Comparison of ENCODE assay signal across 11 cellular contexts in genomic region chr17:49388692-49389513, GRCh38. TPM values are rescaled to one million over a fixed set of nuclear protein-coding genes. Genes with fewer than 3 reads are reported as not detected.
DNase-seq lines count a peak whose midpoint lies in the region; ATAC-seq and TF ChIP-seq lines count a peak whose summit lies in the region.
"Had no signal": no experiment of that assay in that cellular context is flagged by ENCODE, and none has a peak within 500 bp of the region (broad histone marks: within the 10 kb centered on the region; RNA-seq: fewer than 3 reads in every experiment).

No MANE protein-coding gene starts in this region.

- no peak for TF ChIP-seq CTCF in CD8-positive, alpha-beta T cell (IDR thresholded peaks at IDR 0.05)
- TF ChIP-seq CTCF in HEK293 (tag by site-specific recombination; IDR thresholded peaks at IDR 0.05) (no peak), natural killer cell (IDR thresholded peaks at IDR 0.05) (no peak)

- H3K27me3 ChIP-seq in CD8-positive, alpha-beta T cell (ENCODE audit: insufficient read depth, low read length): no peaks in the 10 kb centered on the region

- no peaks in the 10 kb centered on the region for H3K9me3 ChIP-seq in CD8-positive, alpha-beta T cell (ENCODE audit: low read length)
- H3K9me3 ChIP-seq in HEK293 (ENCODE audit: control insufficient read depth, insufficient read depth, low read depth, low read length): no peaks in the 10 kb centered on the region

- no peak for ATAC-seq in CD8-positive, alpha-beta T cell
- ATAC-seq in natural killer cell: no peak
- no peak for ATAC-seq in HG02870 (IDR thresholded peaks at IDR 0.05; ENCODE audit: unreplicated experiment)

- no peaks in the 10 kb centered on the region for H3K9me3 Mint-ChIP-seq in CD8-positive, alpha-beta T cell
- H3K9me3 Mint-ChIP-seq in activated T-helper 2 cell treated with anti-CD3 and anti-CD28 coated beads, Interferon-gamma antibody, Interleukin-2, Interleukin-4, amounts not matched to agents 10 μg/mL and 5 μg/mL and 100 μg/mL, durations not matched to agents 14 hours and 24 hours and 36 hours: no peaks in the 10 kb centered on the region
- H3K9me3 Mint-ChIP-seq in natural killer cell: no peaks in the 10 kb centered on the region

- CTCF ChIA-PET in CD8-positive, alpha-beta T cell (lab: Charles Lee): interaction anchor here (0.6 to 7.1 kb wide), 10 partner anchors 11 to 168 kb away, joined by 3 to 74 read pairs (median 4); no protein-coding TSS in a partner anchor
- CTCF ChIA-PET in HEK293 (lab: Yijun Ruan, JAX): interaction anchor here (0.5 to 5.9 kb wide), 10 partner anchors 9 to 502 kb away, joined by 3 to 50 read pairs (median 6); partner anchors contain the start of genes NGFR and ZNF652

- peak overlapping the region; percentile 35 for H3K4me3 ChIP-seq in CD8-positive, alpha-beta T cell (ENCODE audit: low read depth, low read length)
- no peak overlapping the region for H3K4me3 ChIP-seq in HEK293 (ENCODE audit: low read depth, low read length)

- H3K27ac ChIP-seq in CD8-positive, alpha-beta T cell (ENCODE audit: low read depth, low read length): peak overlapping the region; percentile 9
- H3K27ac ChIP-seq in HEK293 (ENCODE audit: extremely low read depth, low read depth, low read length): no peak overlapping the region
- H3K27ac ChIP-seq: RWPE1 had no signal

- intact Hi-C loops in CD8-positive, alpha-beta T cell (cut with DNase I, micrococcal nuclease): no loop called here
- intact Hi-C loops in activated T-helper 2 cell treated with anti-CD3 and anti-CD28 coated beads, Interferon-gamma antibody, Interleukin-2, Interleukin-4, amounts not matched to agents 10 μg/mL and 5 μg/mL and 100 μg/mL, durations not matched to agents 14 hours and 24 hours and 36 hours (cut with micrococcal nuclease): no loop called here
- intact Hi-C loops in natural killer cell (cut with micrococcal nuclease): loop anchor here (2.0 kb wide), 1 partner anchor 14 kb away; no protein-coding TSS in a partner anchor

- POLR2A ChIA-PET in CD8-positive, alpha-beta T cell (lab: Charles Lee): interaction anchor here (0.6 to 3.0 kb wide), 6 partner anchors 25 to 168 kb away, joined by 3 to 23 read pairs (median 3); partner anchors contain the start of genes PHB1 and ZNF652
- POLR2A ChIA-PET in HEK293 (lab: Yijun Ruan, JAX): interaction anchor here (0.6 kb wide), 1 partner anchor 477 kb away, joined by 9 read pairs; no protein-coding TSS in a partner anchor

- no peaks in the 10 kb centered on the region for H3K36me3 ChIP-seq in CD8-positive, alpha-beta T cell (ENCODE audit: insufficient read depth, low read length)
- no peaks in the 10 kb centered on the region for H3K36me3 ChIP-seq in HEK293 (ENCODE audit: control insufficient read depth in 2 of 2, insufficient read depth in 1 of 2, low read length in 2 of 2)

- H3K27ac Mint-ChIP-seq in CD8-positive, alpha-beta T cell: peak overlapping the region; percentile 94
- H3K27ac Mint-ChIP-seq in activated T-helper 2 cell treated with anti-CD3 and anti-CD28 coated beads, Interferon-gamma antibody, Interleukin-2, Interleukin-4, amounts not matched to agents 10 μg/mL and 5 μg/mL and 100 μg/mL, durations not matched to agents 14 hours and 24 hours and 36 hours: peak overlapping the region; percentile 43
- peak overlapping the region; percentile 97 to 98 for H3K27ac Mint-ChIP-seq in natural killer cell

- H3K27me3 Mint-ChIP-seq in CD8-positive, alpha-beta T cell (ENCODE audit: low read depth): no peaks in the 10 kb centered on the region
- H3K27me3 Mint-ChIP-seq in activated T-helper 2 cell treated with anti-CD3 and anti-CD28 coated beads, Interferon-gamma antibody, Interleukin-2, Interleukin-4, amounts not matched to agents 10 μg/mL and 5 μg/mL and 100 μg/mL, durations not matched to agents 14 hours and 24 hours and 36 hours (ENCODE audit: low read depth): peaks cover 5% of the 10 kb centered on the region
- no peaks in the 10 kb centered on the region for H3K27me3 Mint-ChIP-seq in natural killer cell (ENCODE audit: low read depth in 2 of 2)

- no peaks in the 10 kb centered on the region for H3K36me3 Mint-ChIP-seq in CD8-positive, alpha-beta T cell
- H3K36me3 Mint-ChIP-seq in activated T-helper 2 cell treated with anti-CD3 and anti-CD28 coated beads, Interferon-gamma antibody, Interleukin-2, Interleukin-4, amounts not matched to agents 10 μg/mL and 5 μg/mL and 100 μg/mL, durations not matched to agents 14 hours and 24 hours and 36 hours (ENCODE audit: low read depth): no peaks in the 10 kb centered on the region
- H3K36me3 Mint-ChIP-seq in natural killer cell: no peaks in the 10 kb centered on the region

- peaks cover 46% of the 10 kb centered on the region for H3K4me1 ChIP-seq in CD8-positive, alpha-beta T cell (ENCODE audit: insufficient read depth, low read length)
- peaks cover 13% of the 10 kb centered on the region for H3K4me1 ChIP-seq in HEK293 (ENCODE audit: control insufficient read depth, insufficient read depth, low read length)

- H3K4me1 Mint-ChIP-seq in CD8-positive, alpha-beta T cell (ENCODE audit: low read depth): peaks cover 61% of the 10 kb centered on the region
- H3K4me1 Mint-ChIP-seq in activated T-helper 2 cell treated with anti-CD3 and anti-CD28 coated beads, Interferon-gamma antibody, Interleukin-2, Interleukin-4, amounts not matched to agents 10 μg/mL and 5 μg/mL and 100 μg/mL, durations not matched to agents 14 hours and 24 hours and 36 hours (ENCODE audit: low read depth): peaks cover 41% of the 10 kb centered on the region
- H3K4me1 Mint-ChIP-seq in natural killer cell: peaks cover 49 to 53% of the 10 kb centered on the region in 2 donors

- H3K4me3 Mint-ChIP-seq in CD8-positive, alpha-beta T cell: peak overlapping the region; percentile 69
- H3K4me3 Mint-ChIP-seq in activated T-helper 2 cell treated with anti-CD3 and anti-CD28 coated beads, Interferon-gamma antibody, Interleukin-2, Interleukin-4, amounts not matched to agents 10 μg/mL and 5 μg/mL and 100 μg/mL, durations not matched to agents 14 hours and 24 hours and 36 hours (ENCODE audit: low read depth): no peak overlapping the region
- peak overlapping the region; percentile 85 for H3K4me3 Mint-ChIP-seq in natural killer cell

- no peak for DNase-seq in CD8-positive, alpha-beta T cell
- no peak for DNase-seq in activated T-helper 2 cell treated with anti-CD3 and anti-CD28 coated beads, Interferon-gamma antibody, Interleukin-2, Interleukin-4, amounts not matched to agents 10 μg/mL and 5 μg/mL and 100 μg/mL, durations not matched to agents 14 hours and 24 hours and 36 hours (ENCODE audit: low spot score)
- DNase-seq in natural killer cell (no peak), NCI-H1092 treated with DMSO at 0.1 percent for 48 hours (lab: John Stamatoyannopoulos, UW) (no peak), HK-2 (ENCODE audit: unreplicated experiment) (no peak), NCI-H1417 (lab: John Stamatoyannopoulos, UW) (no peak)
- DNase-seq: DMS 273 treated with DMSO at 0.1 percent for 48 hours, NCI-H2171 treated with DMSO at 0.1 percent for 48 hours had no signal

TF ChIP-seq in HEK293, 187 proteins besides CTCF, POLR2A, EP300 and RAD21:
- TF ChIP-seq ZNF514 (tag by site-specific recombination; IDR thresholded peaks at IDR 0.05): no peak
- 0 out of 2 replicates have a peak, but pooled peaks have one; percentile 51 for TF ChIP-seq ZNF121 (tag by site-specific recombination; IDR thresholded peaks at IDR 0.05)

RNA-seq across cellular contexts. Expression of gene PHB1, which starts 25.8 kb away (rescaled TPM):
- 10 to 100 TPM; 26.3 to 27.0 TPM for total RNA-seq in CD8-positive, alpha-beta T cell
- 335 and 339 TPM in 2 replicates for total RNA-seq in activated T-helper 2 cell treated with anti-CD3 and anti-CD28 coated beads, Interferon-gamma antibody, Interleukin-2, Interleukin-4, amounts not matched to agents 10 μg/mL and 5 μg/mL and 100 μg/mL, durations not matched to agents 14 hours and 24 hours and 36 hours
- total RNA-seq in natural killer cell: 10 to 100 TPM; 49.6 to 66.2 (median 60.3) TPM

RNA-seq across cellular contexts. Expression of gene ZNF652, which starts 26.9 kb away (rescaled TPM):
- total RNA-seq in CD8-positive, alpha-beta T cell: 10 to 100 TPM; 28.1 to 28.6 TPM
- 4.3 and 5.4 TPM in 2 replicates for total RNA-seq in activated T-helper 2 cell treated with anti-CD3 and anti-CD28 coated beads, Interferon-gamma antibody, Interleukin-2, Interleukin-4, amounts not matched to agents 10 μg/mL and 5 μg/mL and 100 μg/mL, durations not matched to agents 14 hours and 24 hours and 36 hours
- 10 to 100 TPM; 53.8 to 79.1 (median 73.3) TPM for total RNA-seq in natural killer cell

Comparison
In these comparisons a context has a peak if more than half of its experiments do, and no peak if none do; other contexts are left out.
1. H3K27ac Mint-ChIP-seq: peak in every context shown above with its lines; median percentile 98 in natural killer cell; 94 in CD8-positive, alpha-beta T cell; 43 in activated T-helper 2 cell treated with anti-CD3 and anti-CD28 coated beads, Interferon-gamma antibody, Interleukin-2, Interleukin-4, amounts not matched to agents 10 μg/mL and 5 μg/mL and 100 μg/mL, durations not matched to agents 14 hours and 24 hours and 36 hours.